22 cellular contexts compared by ENCODE assay signal in genomic region chr1:46086581-46086980, GRCh38. TPM values are rescaled to one million over a fixed set of nuclear protein-coding genes. Genes with fewer than 3 reads are reported as not detected.
DNase-seq lines count a peak whose midpoint lies in the region; ATAC-seq and TF ChIP-seq lines count a peak whose summit lies in the region.
"Had no signal": no experiment of that assay in that cellular context is flagged by ENCODE, and none has a peak within 500 bp of the region (broad histone marks: within the 10 kb centered on the region; RNA-seq: fewer than 3 reads in every experiment).

No MANE protein-coding gene starts in this region.

- no peak overlapping the region for H3K9ac ChIP-seq in PC-3 (ENCODE audit: low read length)
- H3K9ac ChIP-seq: SK-N-SH had no signal

- peak; percentile 35 for DNase-seq in PC-3
- DNase-seq in astrocyte of the hippocampus (ENCODE audit: low read depth, low spot score) = peak; percentile 17
- peak; percentile 7 for DNase-seq in fibroblast of pulmonary artery (ENCODE audit: low read depth)
- DNase-seq in progenitor cell of endocrine pancreas (ENCODE audit: low spot score, unreplicated experiment) = no peak
- DNase-seq in activated naive CD4-positive, alpha-beta T cell treated with Interleukin-2 at 50 U/mL for 16 hours = no peak
- DNase-seq in natural killer cell treated with Interleukin-12 subunit alpha and Interleukin-12 subunit beta and Interleukin-15 and Interleukin-18, amount 100 ng/mL, for 72 hours (ENCODE audit: low spot score) = no peak
- DNase-seq: BE2C; CD4-positive, CD25-positive, alpha-beta regulatory T cell; EL; GF-D8; HCEC 1CT; NCI-H1417 treated with DMSO at 0.1 percent for 48 hours; NCI-H187; NCI-H2107; NCI-H446 treated with DMSO at 0.1 percent for 48 hours; NCI-H526 treated with DMSO at 0.1 percent for 48 hours; OCI-M1; SHP77 treated with DMSO at 0.1 percent for 48 hours; SK-N-SH had no signal

- no peaks in the 10 kb centered on the region for H3F3A ChIP-seq in PC-3 (ENCODE audit: low read length, unreplicated experiment)

- H3K4me3 Mint-ChIP-seq in progenitor cell of endocrine pancreas (ENCODE audit: low read depth) = no peak overlapping the region
- H3K4me3 Mint-ChIP-seq in natural killer cell treated with Interleukin-12 subunit alpha and Interleukin-12 subunit beta and Interleukin-15 and Interleukin-18, amount 100 ng/mL, for 72 hours = no peak overlapping the region
- H3K4me3 Mint-ChIP-seq: CD4-positive, CD25-positive, alpha-beta regulatory T cell; GM23338; IgD-negative memory B cell had no signal

- H3K27me3 Mint-ChIP-seq in progenitor cell of endocrine pancreas = no peaks in the 10 kb centered on the region
- no peaks in the 10 kb centered on the region for H3K27me3 Mint-ChIP-seq in natural killer cell treated with Interleukin-12 subunit alpha and Interleukin-12 subunit beta and Interleukin-15 and Interleukin-18, amount 100 ng/mL, for 72 hours
- H3K27me3 Mint-ChIP-seq: CD4-positive, CD25-positive, alpha-beta regulatory T cell; IgD-negative memory B cell had no signal

- H3K79me2 ChIP-seq in PC-3 (ENCODE audit: low read length) = peaks cover 51% of the 10 kb centered on the region

- no peaks in the 10 kb centered on the region for H3K36me3 ChIP-seq in PC-3 (ENCODE audit: low read depth, low read length)
- H3K36me3 ChIP-seq: BE2C had no signal

- peaks cover 12% of the 10 kb centered on the region for H3K4me1 Mint-ChIP-seq in progenitor cell of endocrine pancreas (ENCODE audit: low read depth)
- H3K4me1 Mint-ChIP-seq in natural killer cell treated with Interleukin-12 subunit alpha and Interleukin-12 subunit beta and Interleukin-15 and Interleukin-18, amount 100 ng/mL, for 72 hours (ENCODE audit: low read depth in 2 of 2) = peaks cover 0 to 4% of the 10 kb centered on the region in 2 donors
- H3K4me1 Mint-ChIP-seq: CD4-positive, CD25-positive, alpha-beta regulatory T cell; GM23338; IgD-negative memory B cell had no signal

- H3K36me3 Mint-ChIP-seq in progenitor cell of endocrine pancreas (ENCODE audit: insufficient read depth) = peaks cover 10% of the 10 kb centered on the region
- no peaks in the 10 kb centered on the region for H3K36me3 Mint-ChIP-seq in natural killer cell treated with Interleukin-12 subunit alpha and Interleukin-12 subunit beta and Interleukin-15 and Interleukin-18, amount 100 ng/mL, for 72 hours
- H3K36me3 Mint-ChIP-seq: CD4-positive, CD25-positive, alpha-beta regulatory T cell; IgD-negative memory B cell had no signal

- H2AFZ ChIP-seq in PC-3 (ENCODE audit: low read length) = no peak overlapping the region
- H2AFZ ChIP-seq: GM23338 had no signal

- no peaks in the 10 kb centered on the region for H3K27me3 ChIP-seq in PC-3 (ENCODE audit: low read length)
- H3K27me3 ChIP-seq: BE2C had no signal

- TF ChIP-seq CTCF in PC-3 (conservative IDR thresholded peaks at IDR 0.05; ENCODE audit: low read depth, low read length) (no peak), fibroblast of pulmonary artery (IDR thresholded peaks at IDR 0.05; ENCODE audit: low read length, missing control alignments) (no peak), progenitor cell of endocrine pancreas (IDR thresholded peaks at IDR 0.05; ENCODE audit: unreplicated experiment) (no peak)

- ATAC-seq in PC-3 (no peak), GM19351 (IDR thresholded peaks at IDR 0.05; ENCODE audit: unreplicated experiment) (no peak)
- no peak for ATAC-seq in natural killer cell treated with Interleukin-12 subunit alpha and Interleukin-12 subunit beta and Interleukin-15 and Interleukin-18, amount 100 ng/mL, for 72 hours
- ATAC-seq: GM23338 had no signal

- intact Hi-C loops in PC-3 (cut with micrococcal nuclease) = no loop called here

- H4K20me1 ChIP-seq in PC-3 (ENCODE audit: low read length) = no peaks in the 10 kb centered on the region

- no peak overlapping the region for H3K4me3 ChIP-seq in PC-3 (ENCODE audit: low read length)
- no peak overlapping the region for H3K4me3 ChIP-seq in fibroblast of pulmonary artery (replicated peaks; ENCODE audit: low read depth, low read length)
- H3K4me3 ChIP-seq: GM23338 had no signal

- H3K9me3 Mint-ChIP-seq in progenitor cell of endocrine pancreas (ENCODE audit: low read depth) = peaks cover 11% of the 10 kb centered on the region
- H3K9me3 Mint-ChIP-seq in natural killer cell treated with Interleukin-12 subunit alpha and Interleukin-12 subunit beta and Interleukin-15 and Interleukin-18, amount 100 ng/mL, for 72 hours = no peaks in the 10 kb centered on the region
- H3K9me3 Mint-ChIP-seq: GM23338 had no signal

- CTCF ChIA-PET in PC-3 (lab: Charles Lee) = no interaction called here

- no peak overlapping the region for H3K27ac ChIP-seq in PC-3 (ENCODE audit: low read length)

- H3K9me3 ChIP-seq in PC-3 (ENCODE audit: low read length) = no peaks in the 10 kb centered on the region
- H3K9me3 ChIP-seq: BE2C, SK-N-SH had no signal

- H3K4me1 ChIP-seq in PC-3 (ENCODE audit: insufficient read depth, low read length) = peaks cover 28% of the 10 kb centered on the region
- H3K4me1 ChIP-seq: BE2C had no signal

- no TSS peak for BruUV-seq in PC-3 (replicated peaks; lab: Mats Ljungman, UMichigan)

- H3K4me2 ChIP-seq in PC-3 (ENCODE audit: low read length) = no peak overlapping the region
- H3K4me2 ChIP-seq: GM23338, SK-N-SH had no signal

- H3K27ac Mint-ChIP-seq in progenitor cell of endocrine pancreas = peak overlapping the region; percentile 10
- no peak overlapping the region for H3K27ac Mint-ChIP-seq in natural killer cell treated with Interleukin-12 subunit alpha and Interleukin-12 subunit beta and Interleukin-15 and Interleukin-18, amount 100 ng/mL, for 72 hours
- H3K27ac Mint-ChIP-seq: GM23338, IgD-negative memory B cell had no signal

- no peaks in the 10 kb centered on the region for H3K9me2 ChIP-seq in PC-3 (replicated peaks; ENCODE audit: low read length)
- H3K9me2 ChIP-seq: SK-N-SH had no signal

- POLR2A ChIA-PET in PC-3 (lab: Charles Lee; ENCODE audit: unreplicated experiment) = no interaction called here

RNA-seq across cellular contexts. Expression of gene PIK3R3, which starts 45.8 kb away (rescaled TPM):
- total RNA-seq in PC-3 (2014; rRNA removed) = 17.7 and 18.5 TPM in 2 replicates
- total RNA-seq in progenitor cell of endocrine pancreas = 54.1 and 55.4 TPM in 2 replicates
- 1 to 10 TPM; 3.3 to 7.4 TPM for total RNA-seq in natural killer cell treated with Interleukin-12 subunit alpha and Interleukin-12 subunit beta and Interleukin-15 and Interleukin-18, amount 100 ng/mL, for 72 hours

Comparison
In these comparisons a context has a peak if more than half of its experiments do, and no peak if none do; other contexts are left out.
1. DNase-seq: peak in PC-3 (single experiment), astrocyte of the hippocampus (single experiment) and fibroblast of pulmonary artery (single experiment); none in progenitor cell of endocrine pancreas (single experiment), activated naive CD4-positive, alpha-beta T cell treated with Interleukin-2 at 50 U/mL for 16 hours (single experiment) and natural killer cell treated with Interleukin-12 subunit alpha and Interleukin-12 subunit beta and Interleukin-15 and Interleukin-18, amount 100 ng/mL, for 72 hours (single experiment).